21 cellular contexts compared by ENCODE assay signal in the genomic region with DNA sequence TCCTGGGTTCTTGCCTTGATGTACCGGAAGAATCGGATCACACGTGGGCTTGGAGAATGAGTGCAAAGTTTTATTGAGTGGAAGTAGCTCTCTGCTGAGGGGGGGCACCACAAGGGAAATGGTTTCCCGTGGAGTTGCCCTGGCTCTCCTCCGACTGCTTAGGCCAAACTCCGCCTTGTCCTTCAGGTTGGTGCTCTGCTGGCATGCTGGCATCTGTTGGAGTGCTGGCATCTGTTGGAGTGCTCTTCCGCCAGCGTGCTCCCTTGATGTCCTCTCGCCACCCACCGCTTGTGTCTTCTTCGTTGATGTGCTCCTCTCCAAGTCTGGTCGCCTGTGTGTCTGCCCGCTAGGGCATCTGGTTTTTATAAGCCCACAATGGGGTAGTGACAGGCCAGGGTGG.
"Had no signal": no experiment of that assay in that cellular context is flagged by ENCODE, and none has a peak within 500 bp of the region (broad histone marks: within the 10 kb centered on the region; RNA-seq: fewer than 3 reads in every experiment).

No MANE protein-coding gene starts in this region.

- H3K27me3 Mint-ChIP-seq: dendritic cell treated with granulocyte-macrophage colony-stimulating factor and Interleukin-4, amounts not matched to agents 40 ng/mL and 50 ng/mL, for 4 days; effector memory CD8-positive, alpha-beta T cell; natural killer cell treated with Interleukin-12 subunit alpha and Interleukin-12 subunit beta and Interleukin-15 and Interleukin-18, amount 100 ng/mL, for 72 hours had no signal

- H3K4me3 ChIP-seq: esophagus muscularis mucosa, gastrocnemius medialis, left ventricle myocardium inferior, lung, sigmoid colon, skin epidermis, stomach, thoracic aorta, transverse colon had no signal

- H3K9me3 Mint-ChIP-seq: dendritic cell treated with granulocyte-macrophage colony-stimulating factor and Interleukin-4, amounts not matched to agents 40 ng/mL and 50 ng/mL, for 4 days; natural killer cell treated with Interleukin-12 subunit alpha and Interleukin-12 subunit beta and Interleukin-15 and Interleukin-18, amount 100 ng/mL, for 72 hours had no signal

- DNase-seq: effector memory CD8-positive, alpha-beta T cell; gastrocnemius medialis; glutamatergic neuron; islet precursor cell; left ventricle myocardium inferior; midbrain; sigmoid colon; stimulated activated CD4-positive, alpha-beta T cell treated with anti-CD3 and anti-CD28 coated beads, Interleukin-2, amount 100 ng/mL, for 24 hours; stimulated activated CD4-positive, alpha-beta T cell treated with anti-CD3 and anti-CD28 coated beads, Interleukin-4, amount 100 ng/mL, for 4 hours; stimulated activated naive CD4-positive, alpha-beta T cell; stomach; substantia nigra; transverse colon had no signal

- H3K27ac Mint-ChIP-seq: dendritic cell treated with granulocyte-macrophage colony-stimulating factor and Interleukin-4, amounts not matched to agents 40 ng/mL and 50 ng/mL, for 4 days; effector memory CD8-positive, alpha-beta T cell; natural killer cell treated with Interleukin-12 subunit alpha and Interleukin-12 subunit beta and Interleukin-15 and Interleukin-18, amount 100 ng/mL, for 72 hours had no signal

- H3K4me3 Mint-ChIP-seq: dendritic cell treated with granulocyte-macrophage colony-stimulating factor and Interleukin-4, amounts not matched to agents 40 ng/mL and 50 ng/mL, for 4 days; effector memory CD8-positive, alpha-beta T cell; natural killer cell treated with Interleukin-12 subunit alpha and Interleukin-12 subunit beta and Interleukin-15 and Interleukin-18, amount 100 ng/mL, for 72 hours had no signal

- H3K27ac ChIP-seq: epithelial cell of prostate, esophagus muscularis mucosa, gastrocnemius medialis, left ventricle myocardium inferior, neutrophil, sigmoid colon, skin epidermis, stomach, thoracic aorta, transverse colon had no signal

- ATAC-seq: effector memory CD8-positive, alpha-beta T cell; gastrocnemius medialis; natural killer cell treated with Interleukin-12 subunit alpha and Interleukin-12 subunit beta and Interleukin-15 and Interleukin-18, amount 100 ng/mL, for 72 hours had no signal

- H3K36me3 Mint-ChIP-seq: natural killer cell treated with Interleukin-12 subunit alpha and Interleukin-12 subunit beta and Interleukin-15 and Interleukin-18, amount 100 ng/mL, for 72 hours had no signal

- H3K9me3 ChIP-seq: esophagus muscularis mucosa, gastrocnemius medialis, left ventricle myocardium inferior, neutrophil, sigmoid colon, stomach, thoracic aorta, transverse colon had no signal

- H3K36me3 ChIP-seq: esophagus muscularis mucosa, gastrocnemius medialis, left ventricle myocardium inferior, neutrophil, sigmoid colon, stomach, thoracic aorta, transverse colon had no signal

- H3K27me3 ChIP-seq: esophagus muscularis mucosa, gastrocnemius medialis, neutrophil, sigmoid colon, stomach, transverse colon had no signal

- H3K4me1 ChIP-seq: esophagus muscularis mucosa, gastrocnemius medialis, left ventricle myocardium inferior, sigmoid colon, stomach, transverse colon had no signal
